ENCODE assay signal across 1 cellular context in genomic region chr10:95845411-95845810, GRCh38.
TF ChIP-seq lines count a peak whose summit lies in the region.

No MANE protein-coding gene starts in this region.

TF ChIP-seq in endothelial cell of umbilical vein, 7 proteins besides CTCF, POLR2A, EP300 and RAD21:
- TF ChIP-seq GATA2 (IDR thresholded peaks at IDR 0.05; ENCODE audit: insufficient read depth, insufficient read length, low read depth, low read length) (no peak), MYC (IDR thresholded peaks at IDR 0.05; ENCODE audit: low read depth, low read length) (no peak), POLR2AphosphoS5 (IDR thresholded peaks at IDR 0.05; ENCODE audit: insufficient read depth, low read depth, low read length) (no peak), MAX (IDR thresholded peaks at IDR 0.05; ENCODE audit: insufficient read depth, insufficient read length) (no peak), JUN (IDR thresholded peaks at IDR 0.05; ENCODE audit: borderline replicate concordance, insufficient read depth, insufficient read length, low read depth) (no peak), EZH2 (IDR thresholded peaks at IDR 0.05; ENCODE audit: borderline replicate concordance, low read depth, low read length, severe bottlenecking) (no peak), FOS (IDR thresholded peaks at IDR 0.05; ENCODE audit: borderline replicate concordance, insufficient read depth, low read length) (no peak)
